In genomic region chr20:297098-297924, GRCh38 we compare ENCODE assay signal across 8 cellular contexts. TPM values are rescaled to one million over a fixed set of nuclear protein-coding genes. Genes with fewer than 3 reads are reported as not detected.
DNase-seq lines count a peak whose midpoint lies in the region; ATAC-seq, FAIRE-seq and TF ChIP-seq lines count a peak whose summit lies in the region.

ZCCHC3 (plus strand) TSS chr20:297570; CDS start chr20:297587, 17 bp downstream.

- H2BK15ac ChIP-seq in H1 (ENCODE audit: low read length) = peak within 1 kb of the TSS; percentile 65; the same call in 1 of the 2 replicates
- peak within 1 kb of the TSS; percentile 95 for H2BK15ac ChIP-seq in mesenchymal stem cell (ENCODE audit: low read depth, poor library complexity, severe bottlenecking)

- H2AFZ ChIP-seq in H1 (ENCODE audit: low read length) = no peak within 1 kb of the TSS
- no peak within 1 kb of the TSS for H2AFZ ChIP-seq in mesenchymal stem cell (ENCODE audit: low read depth, low read length)

- peak within 1 kb of the TSS; percentile 95 for H3K4me3 Mint-ChIP-seq in Caco-2 (ENCODE audit: unreplicated experiment)

- H3K27me3 ChIP-seq in Caco-2 (replicated peaks; ENCODE audit: control insufficient read depth, insufficient read depth, low read length) (no peaks in the 10 kb centered on the region), H1 (replicated peaks in 1 of 4; ENCODE audit: control insufficient read depth in 3 of 4, extremely low read depth in 1 of 4, insufficient read depth in 3 of 4, low read length in 3 of 4) (peaks cover 0 to 7% (median 1%) of the 10 kb centered on the region in 4 experiments; a peak in 2 of 7 replicates), mesenchymal stem cell (ENCODE audit: control insufficient read depth in 1 of 2, insufficient read depth in 1 of 2, low read length in 2 of 2) (no peaks in the 10 kb centered on the region)

- peaks cover 11 to 35% of the 10 kb centered on the region in 2 experiments; a peak in 3 of 4 replicates for H3K79me2 ChIP-seq in H1 (ENCODE audit: control insufficient read depth in 1 of 2, insufficient read depth in 2 of 2, low read length in 2 of 2)

- H3K79me1 ChIP-seq in H1 (ENCODE audit: low read depth, low read length) = peaks cover 3% of the 10 kb centered on the region; the same call in 1 of the 2 replicates
- peaks cover 5% of the 10 kb centered on the region for H3K79me1 ChIP-seq in mesenchymal stem cell (replicated peaks; ENCODE audit: low read length, poor library complexity, severe bottlenecking)

- peak within 1 kb of the TSS; percentile 82 to 95 (median 92) for H3K9ac ChIP-seq in H1 (replicated peaks in 1 of 4; ENCODE audit: extremely low read depth in 1 of 4, low read depth in 3 of 4, low read length in 3 of 4)
- H3K9ac ChIP-seq in mesenchymal stem cell (ENCODE audit: low read length) = peak within 1 kb of the TSS; percentile 98

- H4K91ac ChIP-seq in H1 (replicated peaks; ENCODE audit: insufficient read length, low read length) (peak within 1 kb of the TSS; percentile 50), mesenchymal stem cell (ENCODE audit: low read length) (peak within 1 kb of the TSS; percentile 71)

- peaks cover 6 to 11% of the 10 kb centered on the region in 2 experiments for H4K20me1 ChIP-seq in H1 (replicated peaks in 1 of 2; ENCODE audit: control insufficient read depth in 1 of 2, insufficient read depth in 2 of 2, low read length in 2 of 2)

- H2BK120ac ChIP-seq in H1 (replicated peaks; ENCODE audit: low read depth, low read length) (peak within 1 kb of the TSS; percentile 49), mesenchymal stem cell (ENCODE audit: low read depth, low read length) (peak within 1 kb of the TSS; percentile 96)

- no peaks in the 10 kb centered on the region for H3K27me3 Mint-ChIP-seq in Caco-2 (ENCODE audit: insufficient read depth, unreplicated experiment)

- peak; percentile 71 to 77; a peak in 2 of 3 replicates for TF ChIP-seq POLR2A in H1 (IDR thresholded peaks at IDR 0.05; ENCODE audit: control extremely low read depth in 1 of 2, low read depth in 2 of 2, low read length in 2 of 2)

- WGBS in H1 (ENCODE audit: extremely low coverage in 1 of 2, insufficient coverage in 1 of 2, insufficient read length in 1 of 2, insufficient replicate concordance in 2 of 2, low coverage in 1 of 2, low lambda C conversion rate in 2 of 2, missing lambda C conversion rate in 1 of 2), 2 experiments = 1% methylated on average over 66 of the region's 99 CpGs; no CpG with 5 or more reads in 1 of the 2 experiments
- 1% methylated on average over 71 of the region's 99 CpGs for WGBS in mesenchymal stem cell

- ATAC-seq in GM19468 (IDR thresholded peaks at IDR 0.05; ENCODE audit: extremely low read depth, unreplicated experiment) = peak; percentile 64

- TSS peak; percentile 80 for BruUV-seq in Caco-2 (replicated peaks; lab: Mats Ljungman, UMichigan)

- no peak; a peak in 1 of 3 replicates for TF ChIP-seq EP300 in H1 (IDR thresholded peaks at IDR 0.05; ENCODE audit: borderline replicate concordance in 1 of 2, low read depth in 2 of 2, low read length in 2 of 2)

- FAIRE-seq in H1 (lab: Jason Lieb, UNC) = no peak

- peaks cover 13% of the 10 kb centered on the region for H3K4me1 Mint-ChIP-seq in Caco-2 (ENCODE audit: low read depth, unreplicated experiment)

- peaks cover 17% of the 10 kb centered on the region for H3K23me2 ChIP-seq in H1 (ENCODE audit: low read depth, low read length)

- H3K4me2 ChIP-seq in H1 (ENCODE audit: insufficient read depth in 1 of 2, low read depth in 2 of 2, low read length in 2 of 2) = peak within 1 kb of the TSS; percentile 81 to 94
- peak within 1 kb of the TSS; percentile 82 for H3K4me2 ChIP-seq in mesenchymal stem cell (ENCODE audit: low read length, poor library complexity, severe bottlenecking)

- H3K23ac ChIP-seq in H1 (ENCODE audit: insufficient read length) (no peak within 1 kb of the TSS), mesenchymal stem cell (ENCODE audit: low read length in 2 of 2) (peak within 1 kb of the TSS; percentile 86 to 90)

- H3K18ac ChIP-seq in H1 (ENCODE audit: extremely low read depth, low read length) = peak within 1 kb of the TSS; percentile 19
- H3K18ac ChIP-seq in mesenchymal stem cell (ENCODE audit: low read depth in 1 of 2, low read length in 2 of 2) = peak within 1 kb of the TSS; percentile 96 to 97

- H4K5ac ChIP-seq in H1 (ENCODE audit: insufficient read length, low read depth, low read length) = peak within 1 kb of the TSS; percentile 79

- peak in 1 of 2 experiments; percentile 36; a peak in 2 of 4 replicates for TF ChIP-seq RAD21 in H1 (IDR thresholded peaks at IDR 0.05 in 1 of 2, conservative IDR thresholded peaks at IDR 0.05 in 1 of 2; ENCODE audit: low read depth in 2 of 2, low read length in 2 of 2)

- H3K36me3 Mint-ChIP-seq in Caco-2 (ENCODE audit: insufficient read depth, unreplicated experiment) = peaks cover 32% of the 10 kb centered on the region

- H2BK5ac ChIP-seq in H1 (ENCODE audit: low read depth, low read length) (peak within 1 kb of the TSS; percentile 53), mesenchymal stem cell (ENCODE audit: low read depth, low read length, poor library complexity, severe bottlenecking) (peak within 1 kb of the TSS; percentile 99)

- peak within 1 kb of the TSS; percentile 90 for H3K27ac ChIP-seq in H1 (ENCODE audit: low read depth, low read length)
- H3K27ac ChIP-seq in mesenchymal stem cell (ENCODE audit: low read length, poor library complexity, severe bottlenecking) = peak within 1 kb of the TSS; percentile 90

- H2BK12ac ChIP-seq in H1 (ENCODE audit: low read depth, low read length) (peak within 1 kb of the TSS; percentile 69; the same call in 1 of the 2 replicates), mesenchymal stem cell (ENCODE audit: low read length in 2 of 2) (peak within 1 kb of the TSS; percentile 55 to 60)

- H3K9me3 ChIP-seq in Caco-2 (no peaks in the 10 kb centered on the region), H1 (ENCODE audit: insufficient read depth in 2 of 2, low read depth in 1 of 2, low read length in 1 of 2) (no peaks in the 10 kb centered on the region; a peak in 1 of 4 replicates), mesenchymal stem cell (ENCODE audit: control insufficient read depth, low read length) (no peaks in the 10 kb centered on the region)

- DNase-seq in Caco-2 (peak; percentile 93 to 96), HS-5 (ENCODE audit: low read depth) (peak; percentile 77), NOMO-1 (lab: John Stamatoyannopoulos, UW; ENCODE audit: unreplicated experiment in 2 of 2) (peak; percentile 92 to 96), H1 (ENCODE audit: low read depth in 1 of 2, low spot score in 2 of 2) (peak; percentile 80 to 88), mesenchymal stem cell (peak; percentile 97)
- peak; percentile 70 to 71 for DNase-seq in activated CD8-positive, alpha-beta memory T cell treated with anti-CD3 and anti-CD28 coated beads for 4 hours (ENCODE audit: low read depth in 2 of 2)
- DNase-seq in stimulated activated CD8-positive, alpha-beta memory T cell treated with anti-CD3 and anti-CD28 coated beads, Interleukin-12 subunit alpha, Interleukin-12 subunit beta, amount 100 ng/mL, for 4 hours (ENCODE audit: low read depth) = peak; percentile 72

- H3K4me3 ChIP-seq in Caco-2 (ENCODE audit: low read depth, low read length) (peak within 1 kb of the TSS; percentile 64), H1 (ENCODE audit: extremely low read depth in 1 of 4, insufficient read depth in 2 of 4, low read depth in 3 of 4, low read length in 4 of 4) (peak within 1 kb of the TSS; percentile 69 to 99 (median 96)), mesenchymal stem cell (ENCODE audit: insufficient read depth in 1 of 2, low read depth in 1 of 2, low read length in 2 of 2) (peak within 1 kb of the TSS; percentile 86 to 99)

- CTCF ChIA-PET in Caco-2 (lab: Charles Lee) (interaction anchor here (0.7 to 0.9 kb wide), 2 partner anchors 12 to 31 kb away, joined by 6 read pairs; no protein-coding TSS in a partner anchor), H1 (lab: Charles Lee; ENCODE audit: partially characterized antibody) (interaction anchor here (0.9 to 7.8 kb wide), 6 partner anchors 12 to 33 kb away, joined by 3 to 36 read pairs (median 18); partner anchors contain the start of gene SOX12)

- peak within 1 kb of the TSS; percentile 71 for H3K56ac ChIP-seq in H1 (replicated peaks; ENCODE audit: insufficient read length, low read depth, low read length)

- H3K27ac Mint-ChIP-seq in Caco-2 (ENCODE audit: unreplicated experiment) = peak within 1 kb of the TSS; percentile 99

- TF ChIP-seq CTCF in Caco-2 (IDR thresholded peaks at IDR 0.05; ENCODE audit: insufficient read depth in 1 of 2, low read depth in 1 of 2, low read length in 1 of 2, severe bottlenecking in 1 of 2, unreplicated experiment in 1 of 2) (peak in 1 of 2 experiments; percentile 32), H1 (IDR thresholded peaks at IDR 0.05; ENCODE audit: control extremely low read depth in 1 of 3, insufficient read depth in 1 of 3, low read depth in 1 of 3, low read length in 3 of 3) (peak in 2 of 3 experiments; percentile 4 to 18; a peak in 2 of 4 replicates)

- H3K9me3 Mint-ChIP-seq in Caco-2 (ENCODE audit: unreplicated experiment) = no peaks in the 10 kb centered on the region

- H4K8ac ChIP-seq in H1 (ENCODE audit: extremely low read depth, insufficient read depth, low read length) (peak within 1 kb of the TSS; percentile 95), mesenchymal stem cell (ENCODE audit: low read length) (peak within 1 kb of the TSS; percentile 83)

- H3K14ac ChIP-seq in H1 (ENCODE audit: insufficient read length) (no peak within 1 kb of the TSS), mesenchymal stem cell (ENCODE audit: low read length in 2 of 2) (peak within 1 kb of the TSS; percentile 97 to 98)

- H2BK20ac ChIP-seq in H1 (ENCODE audit: low read length) = no peak within 1 kb of the TSS

- intact Hi-C loops in Caco-2 (cut with micrococcal nuclease; ENCODE audit: unreplicated experiment) = loop anchor here (1.0 kb wide), 1 partner anchor 28 kb away; the partner anchor contains the start of gene SOX12

- peaks cover 4% of the 10 kb centered on the region for H3K36me3 ChIP-seq in Caco-2 (ENCODE audit: control insufficient read depth, insufficient read depth, low read length)
- no peaks in the 10 kb centered on the region for H3K36me3 ChIP-seq in H1 (ENCODE audit: control insufficient read depth in 2 of 4, insufficient read depth in 4 of 4, low read length in 3 of 4)
- H3K36me3 ChIP-seq in mesenchymal stem cell (ENCODE audit: control insufficient read depth in 1 of 2, insufficient read depth in 2 of 2, low read depth in 1 of 2, low read length in 2 of 2) = peaks cover 0 to 11% of the 10 kb centered on the region in 2 experiments

- H3K4me1 ChIP-seq in Caco-2 (peaks cover 19% of the 10 kb centered on the region; the same call in 1 of the 2 replicates), H1 (replicated peaks in 1 of 4; ENCODE audit: control insufficient read depth in 3 of 4, insufficient read depth in 4 of 4, low read length in 3 of 4) (peaks cover 12 to 22% (median 14%) of the 10 kb centered on the region in 4 experiments), mesenchymal stem cell (ENCODE audit: control insufficient read depth, insufficient read depth, low read depth, low read length) (peaks cover 15% of the 10 kb centered on the region)

- H2AK5ac ChIP-seq in H1 (ENCODE audit: low read depth, low read length) (no peak within 1 kb of the TSS; the same call in 1 of the 2 replicates), mesenchymal stem cell (ENCODE audit: low read length, severe bottlenecking) (no peak within 1 kb of the TSS)

- POLR2A ChIA-PET in Caco-2 (lab: Charles Lee) (interaction anchor here (0.7 to 2.9 kb wide), 2 partner anchors 27 to 734 kb away, joined by 3 to 12 read pairs; partner anchors contain the start of gene SOX12), H1 (lab: Charles Lee; ENCODE audit: partially characterized antibody) (interaction anchor here (1.0 to 9.4 kb wide), 6 partner anchors 13 to 1532 kb away, joined by 3 to 85 read pairs (median 33); no protein-coding TSS in a partner anchor)

- H3K4ac ChIP-seq in H1 (replicated peaks; ENCODE audit: insufficient read length, low read depth, low read length) (peak within 1 kb of the TSS; percentile 63), mesenchymal stem cell (ENCODE audit: low read depth in 1 of 2, low read length in 2 of 2) (peak within 1 kb of the TSS; percentile 97 to 100)

RNA-seq across cellular contexts. Expression of gene ZCCHC3, which starts in this region (rescaled TPM):
- 34.4 and 37.2 TPM in 2 replicates for total RNA-seq in Caco-2 (2022)
- 52.4 and 54.0 TPM in 2 replicates for total RNA-seq in H1 (2021; fragmentation: NEBNext Ultra II Directional; extraction: Animal tissue kit (Norgen Biotek cat#: 25700))
- polyA plus RNA-seq in H1 (2011; rRNA removed) = 33.7 and 34.0 TPM in 2 replicates
- 40.1 TPM for polyA plus RNA-seq in H1 (2011; cell fraction: cytosol; rRNA removed)
- 23.6 TPM for polyA plus RNA-seq in H1 (2011; cell fraction: nucleus; rRNA removed)
- 41.3 to 45.9 TPM (median 42.1 TPM) in 4 replicates for polyA plus RNA-seq in H1 (2012, experiment 1 of 2)
- polyA plus RNA-seq in H1 (2012, experiment 2 of 2) = 43.6 TPM
- polyA plus RNA-seq in H1 (2013, experiment 1 of 2) = 36.6 TPM
- polyA plus RNA-seq in H1 (2013, experiment 2 of 2) = 39.0 TPM
- 14.9 and 15.4 TPM in 2 replicates for polyA minus RNA-seq in H1 (2011; rRNA and poly(A)+ RNA removed)
- polyA minus RNA-seq in H1 (2011; cell fraction: cytosol; rRNA and poly(A)+ RNA removed) = 24.4 TPM
- 13.9 TPM for polyA minus RNA-seq in H1 (2011; cell fraction: nucleus; rRNA and poly(A)+ RNA removed)
- polyA plus RNA-seq in mesenchymal stem cell (2013, experiment 1 of 2) = 21.9 TPM
- 21.3 TPM for polyA plus RNA-seq in mesenchymal stem cell (2013, experiment 2 of 2)

Comparison
In these comparisons a context has a peak if more than half of its experiments do, and no peak if none do; other contexts are left out.
1. Peak in every context shown above with its lines: DNase-seq, ATAC-seq, H3K4me3 ChIP-seq and H3K27ac ChIP-seq.